ENCODE assay signal across 7 cellular contexts in genomic region chr6:14211596-14211961, GRCh38.
DNase-seq lines count a peak whose midpoint lies in the region; ATAC-seq, FAIRE-seq and TF ChIP-seq lines count a peak whose summit lies in the region.

No MANE protein-coding gene starts in this region.

- H3K27ac ChIP-seq in WERI-Rb-1 (peak overlapping the region; percentile 73), muscle layer of duodenum (ENCODE audit: low read length) (peak overlapping the region; percentile 52)

- H3K36me3 ChIP-seq in WERI-Rb-1, result no peaks in the 10 kb centered on the region; the same call in 1 of the 2 replicates
- H3K36me3 ChIP-seq in muscle layer of duodenum (ENCODE audit: control insufficient read depth in 1 of 2, insufficient read depth in 2 of 2, low read length in 2 of 2), result no peaks in the 10 kb centered on the region

- no peak for TF ChIP-seq CTCF in WERI-Rb-1 (IDR thresholded peaks at IDR 0.05; ENCODE audit: low read depth, low read length)

- peaks cover 3% of the 10 kb centered on the region for H3K9me3 ChIP-seq in WERI-Rb-1 (ENCODE audit: severe bottlenecking)
- H3K9me3 ChIP-seq in muscle layer of duodenum (ENCODE audit: control insufficient read depth in 1 of 2, low read length in 2 of 2), result no peaks in the 10 kb centered on the region

- H3K4me3 ChIP-seq in WERI-Rb-1 (ENCODE audit: low read depth, low read length) (peak overlapping the region; percentile 47), muscle layer of duodenum (ENCODE audit: low read depth in 1 of 2, low read length in 2 of 2) (peak overlapping the region; percentile 73 to 75)

- H3K4me1 ChIP-seq in muscle layer of duodenum (ENCODE audit: control insufficient read depth in 1 of 2, insufficient read depth in 2 of 2, low read length in 2 of 2), result peaks cover 0 to 10% of the 10 kb centered on the region in 2 donors

- peak; percentile 10 for ATAC-seq in HG03175 (IDR thresholded peaks at IDR 0.05; ENCODE audit: unreplicated experiment)

- TF ChIP-seq POLR2A in GM12892 (IDR thresholded peaks at IDR 0.05; ENCODE audit: low read depth, low read length) (no peak), erythroblast (IDR thresholded peaks at IDR 0.05; ENCODE audit: low read length) (no peak)

- DNase-seq in GM12892 (ENCODE audit: insufficient read length), result peak; percentile 18
- peak; percentile 99 for DNase-seq in WERI-Rb-1
- DNase-seq in erythroblast (lab: John Stamatoyannopoulos, UW), result peak; percentile 68 to 81
- DNase-seq in urothelium cell line (ENCODE audit: low spot score), result peak; percentile 27
- DNase-seq in NCI-H2107 (lab: John Stamatoyannopoulos, UW), result no peak

- FAIRE-seq in GM12892 (lab: Jason Lieb, UNC), result peak; percentile 21
- no peak for FAIRE-seq in urothelium cell line (lab: Jason Lieb, UNC)

- H3K27me3 ChIP-seq in WERI-Rb-1 (ENCODE audit: insufficient read depth, low read depth, severe bottlenecking), result no peaks in the 10 kb centered on the region
- no peaks in the 10 kb centered on the region for H3K27me3 ChIP-seq in muscle layer of duodenum (ENCODE audit: low read depth, low read length)
